33 cellular contexts compared by ENCODE assay signal in the genomic region with DNA sequence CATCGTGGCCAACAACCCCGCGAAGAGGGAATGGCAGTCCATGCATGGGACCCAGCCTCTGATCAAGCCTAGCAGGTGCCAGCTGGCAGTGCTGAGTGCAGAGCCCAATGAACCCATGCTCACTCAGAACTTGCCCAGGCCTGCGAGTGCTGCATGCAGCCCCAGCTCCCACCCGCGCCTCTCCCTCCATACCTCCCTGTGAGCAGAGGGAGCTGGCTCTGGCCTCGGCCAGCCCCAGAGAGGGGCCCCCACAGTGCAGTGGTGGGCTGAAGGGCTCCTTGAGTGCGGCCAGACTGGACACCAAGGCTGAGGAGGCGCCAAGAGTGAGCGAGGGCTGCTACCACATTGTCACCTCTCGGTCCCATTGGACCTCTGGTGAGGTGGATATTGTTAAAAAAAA.
"Had no signal": no experiment of that assay in that cellular context is flagged by ENCODE, and none has a peak within 500 bp of the region (broad histone marks: within the 10 kb centered on the region; RNA-seq: fewer than 3 reads in every experiment).

No MANE protein-coding gene starts in this region.

- H3K4me3 ChIP-seq: MG63 had no signal

- H3K27ac ChIP-seq: KMS-11 had no signal

- H3K36me3 ChIP-seq: MG63 had no signal

- H3K27me3 ChIP-seq: MG63 had no signal

- DNase-seq: Karpas-422, Kasumi-1, MG63, MM.1S, MV-4-11, NCI-H1048, NCI-H1092, NCI-H1092 treated with DMSO at 0.1 percent for 48 hours, NCI-H1105, NCI-H1105 treated with DMSO at 0.1 percent for 48 hours, NCI-H1417, NCI-H1417 treated with DMSO at 0.1 percent for 48 hours, NCI-H1436, NCI-H1436 treated with DMSO at 0.1 percent for 48 hours, NCI-H146, NCI-H1694, NCI-H1694 treated with DMSO at 0.1 percent for 48 hours, NCI-H187, NCI-H187 treated with DMSO at 0.1 percent for 48 hours, NCI-H1930, NCI-H2029, NCI-H2029 treated with DMSO at 0.1 percent for 48 hours, NCI-H2081, NCI-H2081 treated with DMSO at 0.1 percent for 48 hours, NCI-H2107, NCI-H2171, NCI-H2171 treated with DMSO at 0.1 percent for 48 hours, NCI-H2227 treated with DMSO at 0.1 percent for 48 hours, NCI-H345, NCI-H446, NCI-H446 treated with DMSO at 0.1 percent for 48 hours, NCI-H510A had no signal
